In the genomic region with DNA sequence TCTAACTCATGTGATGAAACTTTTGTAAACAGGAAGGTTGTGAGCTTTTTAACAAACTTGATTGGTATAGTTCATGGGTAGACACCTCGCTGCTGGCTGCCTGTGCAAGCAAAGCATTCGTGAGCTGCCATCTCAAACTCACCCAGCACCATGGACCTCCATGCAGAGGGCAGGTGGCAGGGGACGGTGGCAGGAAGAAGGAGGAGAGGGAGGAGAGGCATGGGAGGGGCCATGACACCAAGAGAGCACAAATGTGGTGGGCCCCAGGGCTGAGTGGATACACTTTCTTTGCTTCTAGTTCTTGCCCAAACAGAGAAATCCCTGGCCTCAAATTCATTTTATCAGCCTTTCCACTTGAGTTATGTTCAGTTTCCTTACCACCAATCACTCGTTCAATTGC, we compare ENCODE assay signal across 17 cellular contexts.
"Had no signal": no experiment of that assay in that cellular context is flagged by ENCODE, and none has a peak within 500 bp of the region (broad histone marks: within the 10 kb centered on the region; RNA-seq: fewer than 3 reads in every experiment).

No MANE protein-coding gene starts in this region.

- H3K27ac ChIP-seq: coronary artery, left lung, prostate gland, sigmoid colon, spleen, thoracic aorta, transverse colon had no signal

- DNase-seq: effector memory CD8-positive, alpha-beta T cell; kidney; left lung; mammary epithelial cell; naive thymus-derived CD8-positive, alpha-beta T cell; nephron progenitor cell; nucleus accumbens; right cardiac atrium; sigmoid colon; spleen; stimulated activated CD4-positive, alpha-beta T cell treated with anti-CD3 and anti-CD28 coated beads, Interleukin-4, amount 100 ng/mL, for 4 hours; stimulated activated naive B cell treated with anti-CD40 and anti-IgM and Interleukin-4, amounts not matched to agents 10 μg/mL and 1 μg/mL and 100 μg/mL, for 72 hours; transverse colon had no signal

- H3K4me3 ChIP-seq: coronary artery, left lung, prostate gland, sigmoid colon, spleen, thoracic aorta, transverse colon had no signal

- H3K9me3 Mint-ChIP-seq: effector memory CD8-positive, alpha-beta T cell; naive thymus-derived CD8-positive, alpha-beta T cell; nephron progenitor cell; stimulated activated naive B cell treated with anti-CD40 and anti-IgM and Interleukin-4, amounts not matched to agents 10 μg/mL and 1 μg/mL and 100 μg/mL, for 72 hours; stimulated activated naive CD8-positive, alpha-beta T cell treated with anti-CD3 and anti-CD28 coated beads, Interleukin-15, Interleukin-2, amounts not matched to agents 100 ng/mL and 50 ng/mL, for 24 hours had no signal

- H3K4me1 ChIP-seq: left lung, prostate gland, sigmoid colon, spleen, transverse colon had no signal

- H3K4me1 Mint-ChIP-seq: nephron progenitor cell; stimulated activated naive B cell treated with anti-CD40 and anti-IgM and Interleukin-4, amounts not matched to agents 10 μg/mL and 1 μg/mL and 100 μg/mL, for 72 hours had no signal

- H3K4me3 Mint-ChIP-seq: effector memory CD8-positive, alpha-beta T cell; naive thymus-derived CD8-positive, alpha-beta T cell; nephron progenitor cell; stimulated activated naive B cell treated with anti-CD40 and anti-IgM and Interleukin-4, amounts not matched to agents 10 μg/mL and 1 μg/mL and 100 μg/mL, for 72 hours; stimulated activated naive CD8-positive, alpha-beta T cell treated with anti-CD3 and anti-CD28 coated beads, Interleukin-15, Interleukin-2, amounts not matched to agents 100 ng/mL and 50 ng/mL, for 24 hours had no signal

- H3K27ac Mint-ChIP-seq: effector memory CD8-positive, alpha-beta T cell; nephron progenitor cell; stimulated activated naive B cell treated with anti-CD40 and anti-IgM and Interleukin-4, amounts not matched to agents 10 μg/mL and 1 μg/mL and 100 μg/mL, for 72 hours; stimulated activated naive CD8-positive, alpha-beta T cell treated with anti-CD3 and anti-CD28 coated beads, Interleukin-15, Interleukin-2, amounts not matched to agents 100 ng/mL and 50 ng/mL, for 24 hours had no signal

- H3K27me3 Mint-ChIP-seq: effector memory CD8-positive, alpha-beta T cell; naive thymus-derived CD8-positive, alpha-beta T cell; stimulated activated naive B cell treated with anti-CD40 and anti-IgM and Interleukin-4, amounts not matched to agents 10 μg/mL and 1 μg/mL and 100 μg/mL, for 72 hours; stimulated activated naive CD8-positive, alpha-beta T cell treated with anti-CD3 and anti-CD28 coated beads, Interleukin-15, Interleukin-2, amounts not matched to agents 100 ng/mL and 50 ng/mL, for 24 hours had no signal

- H3K27me3 ChIP-seq: left lung, sigmoid colon, spleen, transverse colon had no signal

- ATAC-seq: effector memory CD8-positive, alpha-beta T cell; left lung; naive thymus-derived CD8-positive, alpha-beta T cell; stimulated activated naive B cell treated with anti-CD40 and anti-IgM and Interleukin-4, amounts not matched to agents 10 μg/mL and 1 μg/mL and 100 μg/mL, for 72 hours had no signal

- H3K9me3 ChIP-seq: left lung, prostate gland, sigmoid colon, spleen, thoracic aorta, transverse colon had no signal
